Comparison of ENCODE assay signal across 8 cellular contexts in the genomic region with DNA sequence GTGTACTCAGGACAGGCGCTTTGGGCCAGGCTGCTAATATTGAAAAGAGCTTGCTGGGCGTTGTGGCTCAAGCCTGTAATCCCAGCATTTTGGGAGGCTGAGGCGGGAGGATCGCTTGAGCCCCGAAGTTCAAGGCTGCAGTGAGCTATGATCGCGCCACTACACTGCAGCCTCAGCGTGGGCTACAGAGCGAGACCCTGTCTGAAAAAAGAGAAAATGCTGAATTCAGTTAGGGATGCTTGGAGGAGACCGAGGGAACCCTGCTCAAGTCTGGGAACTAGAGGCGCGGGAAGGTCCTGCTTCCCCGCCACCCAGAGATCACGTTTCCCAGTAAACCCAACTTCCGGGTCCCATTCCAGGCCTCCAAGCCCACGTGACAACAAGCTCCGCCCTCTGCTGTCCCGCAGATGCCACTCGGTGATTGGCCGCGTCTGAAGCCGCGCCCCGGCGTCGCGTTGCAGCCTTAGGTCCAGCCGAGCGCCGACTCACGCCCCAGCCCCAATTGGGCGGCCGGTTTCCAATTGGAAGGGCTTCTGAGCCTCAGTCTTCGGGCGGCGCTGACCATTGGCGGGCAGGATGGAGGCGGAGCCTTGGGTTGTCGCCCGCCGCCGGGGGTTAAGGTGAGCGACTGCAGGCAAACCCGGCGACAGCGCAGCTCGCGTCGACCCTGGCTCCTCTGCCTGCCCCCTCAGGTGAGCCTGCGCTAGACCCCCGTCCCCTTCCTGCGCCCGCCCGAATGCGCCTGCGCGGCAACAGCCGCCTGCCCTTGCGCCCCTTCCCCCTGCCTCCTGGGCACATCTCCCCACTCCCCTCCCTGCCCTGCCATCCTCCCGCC. TPM values are rescaled to one million over a fixed set of nuclear protein-coding genes. Genes with fewer than 3 reads are reported as not detected.
A peak's percentile ranks its signal among the peaks of the same experiment; 100 is the strongest.
DNase-seq lines count a peak whose midpoint lies in the region; ATAC-seq, FAIRE-seq and TF ChIP-seq lines count a peak whose summit lies in the region.

Gene PHKG2 (plus strand): TSS at position 627 of the 835 bp plus-strand sequence. CDS start 396 bp downstream, outside the sequence.

- intact Hi-C loops in activated CD4-positive, alpha-beta memory T cell treated with anti-CD3 and anti-CD28 coated beads for 36 hours (cut with micrococcal nuclease): loop anchor here (1.0 to 5.0 kb wide), 6 partner anchors 14 to 284 kb away; partner anchors contain the start of genes CFAP119, FBRS, FBXL19 and RNF40
- intact Hi-C loops in HepG2 (cut with micrococcal nuclease; ENCODE audit: unreplicated experiment): loop anchor here (1.0 to 10.0 kb wide), 5 partner anchors 14 to 681 kb away; partner anchors contain the start of genes ALDOA, CFAP119, RNF40 and SRCAP

- H3K27ac Mint-ChIP-seq in activated CD4-positive, alpha-beta memory T cell treated with anti-CD3 and anti-CD28 coated beads for 36 hours: peak within 1 kb of the TSS; percentile 77

- no peak for TF ChIP-seq CTCF in HepG2 (CRISPR knock-in tag; IDR thresholded peaks at IDR 0.05)

- FAIRE-seq in HepG2 (lab: Jason Lieb, UNC): peak; percentile 95

- peaks cover 23% of the 10 kb centered on the region for H3K4me1 Mint-ChIP-seq in activated CD4-positive, alpha-beta memory T cell treated with anti-CD3 and anti-CD28 coated beads for 36 hours (ENCODE audit: low read depth)

- peak within 1 kb of the TSS; percentile 77 for H3K27ac ChIP-seq in HepG2 (ENCODE audit: extremely low read length, insufficient read depth, low read length)

- peak within 1 kb of the TSS; percentile 81 for H3K4me2 ChIP-seq in HepG2 (ENCODE audit: low read depth, low read length)

- peak; percentile 92 to 96 for TF ChIP-seq POLR2A in HepG2 (IDR thresholded peaks at IDR 0.05; ENCODE audit: insufficient read depth in 1 of 2, low read depth in 2 of 2, low read length in 2 of 2)

- peak; percentile 98 for ATAC-seq in GM19438 (IDR thresholded peaks at IDR 0.05; ENCODE audit: low read depth, unreplicated experiment)
- ATAC-seq in HG03575 (IDR thresholded peaks at IDR 0.05; ENCODE audit: extremely low read depth, insufficient number of reproducible peaks, low FRiP score, unreplicated experiment): peak; percentile 82
- peak; percentile 97 for ATAC-seq in HepG2

- H3K4me3 Mint-ChIP-seq in activated CD4-positive, alpha-beta memory T cell treated with anti-CD3 and anti-CD28 coated beads for 36 hours: peak within 1 kb of the TSS; percentile 91

- BruUV-seq in HepG2 (replicated peaks; lab: Mats Ljungman, UMichigan): no TSS peak

- peak; percentile 22; the same call in 1 of the 2 replicates for TF ChIP-seq RAD21 in HepG2 (CRISPR knock-in tag; IDR thresholded peaks at IDR 0.05)

- in situ Hi-C loops in HepG2 (cut with HindIII; ENCODE audit: extremely low pct_ligation_motif_present, low pct_unique_long_range_greater_than_20kb): no loop called here

- peaks cover 16% of the 10 kb centered on the region for H3K36me3 Mint-ChIP-seq in activated CD4-positive, alpha-beta memory T cell treated with anti-CD3 and anti-CD28 coated beads for 36 hours

- 9% methylated on average over 28 of the region's 60 CpGs for WGBS in HepG2 (ENCODE audit: low lambda C conversion rate)

- H2AFZ ChIP-seq in HepG2 (ENCODE audit: low read length): no peak within 1 kb of the TSS

- peak; percentile 28 to 35; a peak in 3 of 4 replicates for TF ChIP-seq EP300 in HepG2 (IDR thresholded peaks at IDR 0.05; ENCODE audit: low read depth in 2 of 2, low read length in 2 of 2)
- peak; percentile 32; the same call in 1 of the 2 replicates for TF ChIP-seq EP300 in HepG2 (CRISPR knock-in tag; IDR thresholded peaks at IDR 0.05; ENCODE audit: borderline replicate concordance)

- CTCF ChIA-PET in activated CD4-positive, alpha-beta memory T cell treated with anti-CD3 and anti-CD28 coated beads for 36 hours (lab: Charles Lee): interaction anchor here (0.9 to 1.6 kb wide), 6 partner anchors 13 to 194 kb away, joined by 3 to 13 read pairs (median 4); no protein-coding TSS in a partner anchor
- CTCF ChIA-PET in HepG2 (lab: Yijun Ruan, JAX; ENCODE audit: low intra/inter-chr PET ratio, low total read pairs): no interaction called here

- peaks cover 12 to 18% of the 10 kb centered on the region in 2 experiments for H3K36me3 ChIP-seq in HepG2 (replicated peaks in 1 of 2; ENCODE audit: control insufficient read depth in 1 of 2, insufficient read depth in 2 of 2, low read length in 2 of 2)

- no peaks in the 10 kb centered on the region for H4K20me1 ChIP-seq in HepG2 (ENCODE audit: insufficient read depth, low read length)

- POLR2A ChIA-PET in activated CD4-positive, alpha-beta memory T cell treated with anti-CD3 and anti-CD28 coated beads for 36 hours (lab: Charles Lee): interaction anchor here (0.9 to 2.7 kb wide), 8 partner anchors 9 to 67 kb away, joined by 3 to 7 read pairs (median 4); no protein-coding TSS in a partner anchor
- POLR2A ChIA-PET in HepG2 (lab: Yijun Ruan, JAX): interaction anchor here (0.6 to 2.6 kb wide), 56 partner anchors 10 to 1069 kb away, joined by 3 to 35 read pairs (median 4); partner anchors contain the start of genes CFAP119, CTF1, FBRS and FBXL19

- no peaks in the 10 kb centered on the region for H3K9me3 Mint-ChIP-seq in activated CD4-positive, alpha-beta memory T cell treated with anti-CD3 and anti-CD28 coated beads for 36 hours

- no peaks in the 10 kb centered on the region for H3K9me3 ChIP-seq in HepG2 (ENCODE audit: low read length)

- H3K4me3 ChIP-seq in HepG2 (replicated peaks in 1 of 3; ENCODE audit: insufficient read depth in 1 of 3, low read depth in 2 of 3, low read length in 3 of 3): peak within 1 kb of the TSS; percentile 73 to 89 (median 82)

- H3K27me3 ChIP-seq in HepG2 (ENCODE audit: control insufficient read depth in 1 of 2, insufficient read depth in 2 of 2, low read length in 2 of 2): no peaks in the 10 kb centered on the region

- DNase-seq in CD1c-positive myeloid dendritic cell (ENCODE audit: extremely low spot score): peak; percentile 99
- peak; percentile 90 for DNase-seq in NCI-H82 treated with DMSO at 0.1 percent for 48 hours (lab: John Stamatoyannopoulos, UW; ENCODE audit: unreplicated experiment)
- DNase-seq in activated CD4-positive, alpha-beta memory T cell treated with anti-CD3 and anti-CD28 coated beads for 36 hours: peak; percentile 99
- DNase-seq in dermis microvascular lymphatic vessel endothelial cell (ENCODE audit: low read depth in 2 of 2): peak; percentile 96 to 99
- DNase-seq in HepG2 (ENCODE audit: low spot score): peak; percentile 99
- peak; percentile 96 for DNase-seq in stimulated activated CD4-positive, alpha-beta T cell treated with anti-CD3 and anti-CD28 coated beads, Interleukin-4, amount 100 ng/mL, for 1 hour

- no peaks in the 10 kb centered on the region for H3K27me3 Mint-ChIP-seq in activated CD4-positive, alpha-beta memory T cell treated with anti-CD3 and anti-CD28 coated beads for 36 hours

- H3K4me1 ChIP-seq in HepG2 (ENCODE audit: insufficient read depth, low read length): peaks cover 51% of the 10 kb centered on the region

- H3K79me2 ChIP-seq in HepG2 (ENCODE audit: insufficient read depth, low read length): peaks cover 16% of the 10 kb centered on the region

- H3K9ac ChIP-seq in HepG2 (ENCODE audit: insufficient read depth, low read depth, low read length): peak within 1 kb of the TSS; percentile 79

TF ChIP-seq in HepG2, 621 proteins besides CTCF, POLR2A, EP300 and RAD21 (continues in another document):
- TF ChIP-seq, protein P1, sequence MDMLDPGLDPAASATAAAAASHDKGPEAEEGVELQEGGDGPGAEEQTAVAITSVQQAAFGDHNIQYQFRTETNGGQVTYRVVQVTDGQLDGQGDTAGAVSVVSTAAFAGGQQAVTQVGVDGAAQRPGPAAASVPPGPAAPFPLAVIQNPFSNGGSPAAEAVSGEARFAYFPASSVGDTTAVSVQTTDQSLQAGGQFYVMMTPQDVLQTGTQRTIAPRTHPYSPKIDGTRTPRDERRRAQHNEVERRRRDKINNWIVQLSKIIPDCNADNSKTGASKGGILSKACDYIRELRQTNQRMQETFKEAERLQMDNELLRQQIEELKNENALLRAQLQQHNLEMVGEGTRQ (IDR thresholded peaks at IDR 0.05; ENCODE audit: low read depth, low read length): peak; percentile 97
- TF ChIP-seq, protein P1 (CRISPR knock-in tag; IDR thresholded peaks at IDR 0.05; ENCODE audit: borderline replicate concordance): peak; percentile 99
- peak; percentile 20; the same call in 1 of the 2 replicates for TF ChIP-seq REPIN1 (CRISPR knock-in tag; IDR thresholded peaks at IDR 0.05; ENCODE audit: borderline replicate concordance, low read depth)

RNA-seq across cellular contexts. Expression of gene PHKG2, which starts in this region (rescaled TPM):
- total RNA-seq in activated CD4-positive, alpha-beta memory T cell treated with anti-CD3 and anti-CD28 coated beads for 36 hours: 10 to 100 TPM; 24.1 to 27.9 TPM
- total RNA-seq in dermis microvascular lymphatic vessel endothelial cell (14.9 and 21.1 TPM in 2 replicates), HepG2 (2016; rRNA removed; fragmentation: Illumina TruSeq; extraction: Trizol) (33.9 and 37.4 TPM in 2 replicates)
- total RNA-seq in HepG2 (2016; cell fraction: cytosol; rRNA removed; fragmentation: Illumina TruSeq; extraction: Trizol; ENCODE audit: low read depth): 13.4 TPM in 2 replicates
- 32.9 and 41.4 TPM in 2 replicates for total RNA-seq in HepG2 (2016; cell fraction: insoluble cytoplasmic fraction; rRNA removed; fragmentation: Illumina TruSeq; extraction: Trizol)
- 23.7 and 24.3 TPM in 2 replicates for total RNA-seq in HepG2 (2016; cell fraction: membrane; rRNA removed; fragmentation: Illumina TruSeq; extraction: Trizol)
- total RNA-seq in HepG2 (2016; cell fraction: nucleus; rRNA removed; fragmentation: Illumina TruSeq; extraction: Trizol): 39.5 and 43.1 TPM in 2 replicates
- polyA plus RNA-seq in HepG2 (2011; rRNA removed): 39.8 and 42.1 TPM in 2 replicates
- polyA plus RNA-seq in HepG2 (2011; cell fraction: cytosol; rRNA removed): 22.7 and 30.8 TPM in 2 replicates
- polyA plus RNA-seq in HepG2 (2011; cell fraction: nucleus; rRNA removed): 140 and 166 TPM in 2 replicates
- polyA plus RNA-seq in HepG2 (2012): 21.4 and 22.8 TPM in 2 replicates
- 15.4 and 16.5 TPM in 2 replicates for polyA plus RNA-seq in HepG2 (2016; cell fraction: cytosol; fragmentation: Illumina TruSeq; extraction: Trizol; ENCODE audit: low read depth)
- 38.9 and 41.5 TPM in 2 replicates for polyA plus RNA-seq in HepG2 (2016; cell fraction: insoluble cytoplasmic fraction; fragmentation: Illumina TruSeq; extraction: Trizol; ENCODE audit: low read depth)
- 21.3 and 23.8 TPM in 2 replicates for polyA plus RNA-seq in HepG2 (2016; cell fraction: membrane; fragmentation: Illumina TruSeq; extraction: Trizol; ENCODE audit: low read depth)
- 142 and 147 TPM in 2 replicates for polyA plus RNA-seq in HepG2 (2016; cell fraction: nucleus; fragmentation: Illumina TruSeq; extraction: Trizol; ENCODE audit: insufficient read depth, low read depth)
- 53.8 and 68.9 TPM in 2 replicates for polyA minus RNA-seq in HepG2 (2011; rRNA and poly(A)+ RNA removed; ENCODE audit: low replicate concordance)
- 9.0 and 12.9 TPM in 2 replicates for polyA minus RNA-seq in HepG2 (2011; cell fraction: cytosol; rRNA and poly(A)+ RNA removed)
- polyA minus RNA-seq in HepG2 (2011; cell fraction: nucleus; rRNA and poly(A)+ RNA removed): 38.1 and 40.3 TPM in 2 replicates

Comparison
In these comparisons a context has a peak if more than half of its experiments do, and no peak if none do; other contexts are left out.
1. Peak in every context shown above with its lines: DNase-seq, ATAC-seq, H3K4me3 ChIP-seq and H3K27ac ChIP-seq.